Comparison of ENCODE assay signal across 1 cellular context in the genomic region with DNA sequence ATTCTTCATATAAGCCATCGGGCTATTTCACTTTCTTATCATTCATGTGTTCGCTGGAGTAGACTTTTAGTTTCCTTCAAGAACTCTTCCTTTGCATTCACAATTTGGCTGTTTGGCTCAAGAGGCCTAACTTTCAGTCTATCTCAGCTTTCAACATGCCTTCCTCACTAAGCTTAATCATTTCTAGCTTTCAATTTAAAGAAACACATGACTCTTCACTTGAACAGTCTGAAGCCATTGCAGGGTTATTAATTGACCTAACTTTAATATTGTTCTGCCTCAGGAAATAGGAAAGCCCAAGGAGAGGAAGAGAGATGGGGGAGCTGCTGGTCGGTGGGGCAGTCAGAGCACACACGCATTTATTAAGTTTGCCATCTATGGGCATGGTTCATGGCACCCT.
TF ChIP-seq lines count a peak whose summit lies in the region.

No MANE protein-coding gene starts in this region.

TF ChIP-seq in GM12878, 131 proteins besides CTCF, POLR2A, EP300 and RAD21 (continued from another document):
- TF ChIP-seq, protein P1, sequence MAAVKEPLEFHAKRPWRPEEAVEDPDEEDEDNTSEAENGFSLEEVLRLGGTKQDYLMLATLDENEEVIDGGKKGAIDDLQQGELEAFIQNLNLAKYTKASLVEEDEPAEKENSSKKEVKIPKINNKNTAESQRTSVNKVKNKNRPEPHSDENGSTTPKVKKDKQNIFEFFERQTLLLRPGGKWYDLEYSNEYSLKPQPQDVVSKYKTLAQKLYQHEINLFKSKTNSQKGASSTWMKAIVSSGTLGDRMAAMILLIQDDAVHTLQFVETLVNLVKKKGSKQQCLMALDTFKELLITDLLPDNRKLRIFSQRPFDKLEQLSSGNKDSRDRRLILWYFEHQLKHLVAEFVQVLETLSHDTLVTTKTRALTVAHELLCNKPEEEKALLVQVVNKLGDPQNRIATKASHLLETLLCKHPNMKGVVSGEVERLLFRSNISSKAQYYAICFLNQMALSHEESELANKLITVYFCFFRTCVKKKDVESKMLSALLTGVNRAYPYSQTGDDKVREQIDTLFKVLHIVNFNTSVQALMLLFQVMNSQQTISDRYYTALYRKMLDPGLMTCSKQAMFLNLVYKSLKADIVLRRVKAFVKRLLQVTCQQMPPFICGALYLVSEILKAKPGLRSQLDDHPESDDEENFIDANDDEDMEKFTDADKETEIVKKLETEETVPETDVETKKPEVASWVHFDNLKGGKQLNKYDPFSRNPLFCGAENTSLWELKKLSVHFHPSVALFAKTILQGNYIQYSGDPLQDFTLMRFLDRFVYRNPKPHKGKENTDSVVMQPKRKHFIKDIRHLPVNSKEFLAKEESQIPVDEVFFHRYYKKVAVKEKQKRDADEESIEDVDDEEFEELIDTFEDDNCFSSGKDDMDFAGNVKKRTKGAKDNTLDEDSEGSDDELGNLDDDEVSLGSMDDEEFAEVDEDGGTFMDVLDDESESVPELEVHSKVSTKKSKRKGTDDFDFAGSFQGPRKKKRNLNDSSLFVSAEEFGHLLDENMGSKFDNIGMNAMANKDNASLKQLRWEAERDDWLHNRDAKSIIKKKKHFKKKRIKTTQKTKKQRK (IDR thresholded peaks at IDR 0.05; ENCODE audit: low read depth, low read length) = no peak
- TF ChIP-seq EED (IDR thresholded peaks at IDR 0.05; ENCODE audit: low read depth) (no peak), RUNX3 (IDR thresholded peaks at IDR 0.05; ENCODE audit: low read length) (no peak)
- TF ChIP-seq, protein P2, sequence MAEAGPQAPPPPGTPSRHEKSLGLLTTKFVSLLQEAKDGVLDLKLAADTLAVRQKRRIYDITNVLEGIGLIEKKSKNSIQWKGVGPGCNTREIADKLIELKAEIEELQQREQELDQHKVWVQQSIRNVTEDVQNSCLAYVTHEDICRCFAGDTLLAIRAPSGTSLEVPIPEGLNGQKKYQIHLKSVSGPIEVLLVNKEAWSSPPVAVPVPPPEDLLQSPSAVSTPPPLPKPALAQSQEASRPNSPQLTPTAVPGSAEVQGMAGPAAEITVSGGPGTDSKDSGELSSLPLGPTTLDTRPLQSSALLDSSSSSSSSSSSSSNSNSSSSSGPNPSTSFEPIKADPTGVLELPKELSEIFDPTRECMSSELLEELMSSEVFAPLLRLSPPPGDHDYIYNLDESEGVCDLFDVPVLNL (IDR thresholded peaks at IDR 0.05; ENCODE audit: low read depth, low read length) = no peak
TF ChIP-seq in GM12878: peak in this region for 0.
